In the genomic region with DNA sequence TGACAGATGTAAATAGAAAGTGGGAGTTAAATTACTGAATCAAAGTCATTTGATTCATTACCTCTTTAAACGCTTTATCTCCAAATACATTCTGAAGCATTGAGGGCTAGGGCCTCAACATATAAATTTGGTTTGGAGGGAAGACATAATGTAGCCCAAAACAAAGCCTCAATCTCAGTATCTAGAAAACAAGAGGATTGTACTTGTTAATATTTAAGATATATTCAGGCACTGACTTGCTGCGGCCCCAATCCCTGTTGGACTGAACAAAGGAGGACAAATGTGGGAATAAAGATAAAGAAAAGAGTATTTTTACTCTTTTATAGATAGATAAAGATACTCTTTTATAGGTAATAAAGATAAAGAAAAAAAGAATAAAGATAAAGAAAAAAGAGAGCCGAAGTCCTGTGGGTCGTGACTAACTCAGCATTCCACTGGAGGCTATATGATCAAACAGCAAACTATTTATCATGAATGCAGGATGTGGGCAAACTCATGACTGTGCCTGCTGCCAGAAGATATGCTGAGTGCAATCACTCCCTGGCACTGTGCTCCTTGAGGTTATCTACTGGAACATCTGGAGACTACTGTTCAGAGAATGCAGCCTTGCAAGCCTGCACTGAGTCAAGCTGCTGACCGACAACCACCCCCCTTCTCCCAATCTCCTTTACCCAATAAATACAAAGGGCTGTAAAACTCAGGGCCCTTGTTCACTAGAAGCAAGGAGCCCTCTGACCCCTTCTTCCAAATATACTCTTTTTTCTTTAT, we compare ENCODE assay signal across 1 cellular context.
TF ChIP-seq lines count a peak whose summit lies in the region.

No MANE protein-coding gene starts in this region.

TF ChIP-seq in K562, 482 proteins besides CTCF, POLR2A, EP300 and RAD21 (continued from another document and continues in another):
- no peak for TF ChIP-seq FOXK1 (CRISPR knock-in tag; IDR thresholded peaks at IDR 0.05; ENCODE audit: borderline replicate concordance)
- TF ChIP-seq, protein P1, sequence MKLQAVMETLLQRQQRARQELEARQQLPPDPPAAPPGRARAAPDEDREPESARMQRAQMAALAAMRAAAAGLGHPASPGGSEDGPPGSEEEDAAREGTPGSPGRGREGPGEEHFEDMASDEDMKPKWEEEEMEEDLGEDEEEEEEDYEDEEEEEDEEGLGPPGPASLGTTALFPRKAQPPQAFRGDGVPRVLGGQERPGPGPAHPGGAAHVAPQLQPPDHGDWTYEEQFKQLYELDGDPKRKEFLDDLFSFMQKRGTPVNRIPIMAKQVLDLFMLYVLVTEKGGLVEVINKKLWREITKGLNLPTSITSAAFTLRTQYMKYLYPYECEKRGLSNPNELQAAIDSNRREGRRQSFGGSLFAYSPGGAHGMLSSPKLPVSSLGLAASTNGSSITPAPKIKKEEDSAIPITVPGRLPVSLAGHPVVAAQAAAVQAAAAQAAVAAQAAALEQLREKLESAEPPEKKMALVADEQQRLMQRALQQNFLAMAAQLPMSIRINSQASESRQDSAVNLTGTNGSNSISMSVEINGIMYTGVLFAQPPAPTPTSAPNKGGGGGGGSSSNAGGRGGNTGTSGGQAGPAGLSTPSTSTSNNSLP (IDR thresholded peaks at IDR 0.05; ENCODE audit: borderline replicate concordance, low read depth, low read length): 0 out of 2 replicates have a peak, but pooled peaks have one; percentile 58
- TF ChIP-seq ZNF347 (CRISPR knock-in tag; IDR thresholded peaks at IDR 0.05; ENCODE audit: low read depth): no peak
- TF ChIP-seq ZNF561 (CRISPR knock-in tag; conservative IDR thresholded peaks at IDR 0.05): no peak
- no peak for TF ChIP-seq SAFB2 (IDR thresholded peaks at IDR 0.05; ENCODE audit: borderline replicate concordance, low read depth, low read length, severe bottlenecking)
- no peak for TF ChIP-seq SFPQ (IDR thresholded peaks at IDR 0.05; ENCODE audit: low read depth, low read length)
- peak; percentile 75 for TF ChIP-seq CXXC5 (CRISPR knock-in tag; IDR thresholded peaks at IDR 0.05)
- no peak for TF ChIP-seq DIDO1 (tag; IDR thresholded peaks at IDR 0.05; ENCODE audit: low read depth)
- TF ChIP-seq LARP7 (IDR thresholded peaks at IDR 0.05): no peak
- TF ChIP-seq ZNF717 (CRISPR knock-in tag; IDR thresholded peaks at IDR 0.05): no peak
- no peak for TF ChIP-seq HOMEZ (CRISPR knock-in tag; IDR thresholded peaks at IDR 0.05)
- TF ChIP-seq ESRRA (IDR thresholded peaks at IDR 0.05; ENCODE audit: borderline replicate concordance, low read depth): peak; percentile 71; the same call in 1 of the 2 replicates
- peak; percentile 95 for TF ChIP-seq VEZF1 (CRISPR knock-in tag; IDR thresholded peaks at IDR 0.05)
- TF ChIP-seq, protein P2, sequence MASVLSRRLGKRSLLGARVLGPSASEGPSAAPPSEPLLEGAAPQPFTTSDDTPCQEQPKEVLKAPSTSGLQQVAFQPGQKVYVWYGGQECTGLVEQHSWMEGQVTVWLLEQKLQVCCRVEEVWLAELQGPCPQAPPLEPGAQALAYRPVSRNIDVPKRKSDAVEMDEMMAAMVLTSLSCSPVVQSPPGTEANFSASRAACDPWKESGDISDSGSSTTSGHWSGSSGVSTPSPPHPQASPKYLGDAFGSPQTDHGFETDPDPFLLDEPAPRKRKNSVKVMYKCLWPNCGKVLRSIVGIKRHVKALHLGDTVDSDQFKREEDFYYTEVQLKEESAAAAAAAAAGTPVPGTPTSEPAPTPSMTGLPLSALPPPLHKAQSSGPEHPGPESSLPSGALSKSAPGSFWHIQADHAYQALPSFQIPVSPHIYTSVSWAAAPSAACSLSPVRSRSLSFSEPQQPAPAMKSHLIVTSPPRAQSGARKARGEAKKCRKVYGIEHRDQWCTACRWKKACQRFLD (CRISPR knock-in tag; IDR thresholded peaks at IDR 0.05): peak; percentile 96
- no peak for TF ChIP-seq E2F6 (IDR thresholded peaks at IDR 0.05; ENCODE audit: borderline replicate concordance in 1 of 2, extremely low read depth in 1 of 2, insufficient read depth in 1 of 2, insufficient read length in 1 of 2, low read depth in 1 of 2, low read length in 1 of 2, poor library complexity in 1 of 2, severe bottlenecking in 1 of 2)
- peak; percentile 94 for TF ChIP-seq DMBX1 (CRISPR knock-in tag; IDR thresholded peaks at IDR 0.05; ENCODE audit: borderline replicate concordance)
- TF ChIP-seq ZNF551 (CRISPR knock-in tag; IDR thresholded peaks at IDR 0.05): no peak
- TF ChIP-seq HDAC6 (IDR thresholded peaks at IDR 0.05; ENCODE audit: low read depth, low read length): no peak
- no peak for TF ChIP-seq HCFC1 (IDR thresholded peaks at IDR 0.05; ENCODE audit: low read depth, low read length)
- no peak for TF ChIP-seq ZNF212 (CRISPR knock-in tag; IDR thresholded peaks at IDR 0.05)
- TF ChIP-seq MECOM (CRISPR knock-in tag; IDR thresholded peaks at IDR 0.05): 0 out of 2 replicates have a peak, but pooled peaks have one; percentile 39
- TF ChIP-seq TAL1 (IDR thresholded peaks at IDR 0.05): peak; percentile 99
- no peak for TF ChIP-seq NFXL1 (CRISPR knock-in tag; IDR thresholded peaks at IDR 0.05)
- TF ChIP-seq, protein P3, sequence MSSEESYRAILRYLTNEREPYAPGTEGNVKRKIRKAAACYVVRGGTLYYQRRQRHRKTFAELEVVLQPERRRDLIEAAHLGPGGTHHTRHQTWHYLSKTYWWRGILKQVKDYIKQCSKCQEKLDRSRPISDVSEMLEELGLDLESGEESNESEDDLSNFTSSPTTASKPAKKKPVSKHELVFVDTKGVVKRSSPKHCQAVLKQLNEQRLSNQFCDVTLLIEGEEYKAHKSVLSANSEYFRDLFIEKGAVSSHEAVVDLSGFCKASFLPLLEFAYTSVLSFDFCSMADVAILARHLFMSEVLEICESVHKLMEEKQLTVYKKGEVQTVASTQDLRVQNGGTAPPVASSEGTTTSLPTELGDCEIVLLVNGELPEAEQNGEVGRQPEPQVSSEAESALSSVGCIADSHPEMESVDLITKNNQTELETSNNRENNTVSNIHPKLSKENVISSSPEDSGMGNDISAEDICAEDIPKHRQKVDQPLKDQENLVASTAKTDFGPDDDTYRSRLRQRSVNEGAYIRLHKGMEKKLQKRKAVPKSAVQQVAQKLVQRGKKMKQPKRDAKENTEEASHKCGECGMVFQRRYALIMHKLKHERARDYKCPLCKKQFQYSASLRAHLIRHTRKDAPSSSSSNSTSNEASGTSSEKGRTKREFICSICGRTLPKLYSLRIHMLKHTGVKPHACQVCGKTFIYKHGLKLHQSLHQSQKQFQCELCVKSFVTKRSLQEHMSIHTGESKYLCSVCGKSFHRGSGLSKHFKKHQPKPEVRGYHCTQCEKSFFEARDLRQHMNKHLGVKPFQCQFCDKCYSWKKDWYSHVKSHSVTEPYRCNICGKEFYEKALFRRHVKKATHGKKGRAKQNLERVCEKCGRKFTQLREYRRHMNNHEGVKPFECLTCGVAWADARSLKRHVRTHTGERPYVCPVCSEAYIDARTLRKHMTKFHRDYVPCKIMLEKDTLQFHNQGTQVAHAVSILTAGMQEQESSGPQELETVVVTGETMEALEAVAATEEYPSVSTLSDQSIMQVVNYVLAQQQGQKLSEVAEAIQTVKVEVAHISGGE (CRISPR knock-in tag; IDR thresholded peaks at IDR 0.05): peak in 1 of 3 experiments; percentile 66; a peak in 2 of 6 replicates
- no peak for TF ChIP-seq TSC22D4 (tag; IDR thresholded peaks at IDR 0.05)
- TF ChIP-seq, protein P4, sequence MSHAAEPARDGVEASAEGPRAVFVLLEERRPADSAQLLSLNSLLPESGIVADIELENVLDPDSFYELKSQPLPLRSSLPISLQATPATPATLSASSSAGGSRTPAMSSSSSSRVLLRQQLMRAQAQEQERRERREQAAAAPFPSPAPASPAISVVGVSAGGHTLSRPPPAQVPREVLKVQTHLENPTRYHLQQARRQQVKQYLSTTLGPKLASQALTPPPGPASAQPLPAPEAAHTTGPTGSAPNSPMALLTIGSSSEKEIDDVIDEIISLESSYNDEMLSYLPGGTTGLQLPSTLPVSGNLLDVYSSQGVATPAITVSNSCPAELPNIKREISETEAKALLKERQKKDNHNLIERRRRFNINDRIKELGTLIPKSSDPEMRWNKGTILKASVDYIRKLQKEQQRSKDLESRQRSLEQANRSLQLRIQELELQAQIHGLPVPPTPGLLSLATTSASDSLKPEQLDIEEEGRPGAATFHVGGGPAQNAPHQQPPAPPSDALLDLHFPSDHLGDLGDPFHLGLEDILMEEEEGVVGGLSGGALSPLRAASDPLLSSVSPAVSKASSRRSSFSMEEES (CRISPR knock-in tag; IDR thresholded peaks at IDR 0.05): peak; percentile 22; the same call in 1 of the 2 replicates
- no peak for TF ChIP-seq PHF21A (IDR thresholded peaks at IDR 0.05; ENCODE audit: borderline replicate concordance, low read depth)
- TF ChIP-seq CREBBP (IDR thresholded peaks at IDR 0.05; ENCODE audit: low read depth, low read length): no peak
- TF ChIP-seq NONO (IDR thresholded peaks at IDR 0.05; ENCODE audit: low read depth in 2 of 2, low read length in 1 of 2): peak in 1 of 2 experiments; percentile 80; a peak in 2 of 4 replicates
- TF ChIP-seq ZNF277 (CRISPR knock-in tag; IDR thresholded peaks at IDR 0.05; ENCODE audit: borderline replicate concordance): no peak
- TF ChIP-seq SIRT6 (IDR thresholded peaks at IDR 0.05; ENCODE audit: low read depth, low read length): no peak
- TF ChIP-seq ZBTB7A (IDR thresholded peaks at IDR 0.05; ENCODE audit: borderline replicate concordance, control insufficient read depth, low read depth, low read length): no peak
- peak; percentile 83 for TF ChIP-seq MEF2D (tag; conservative IDR thresholded peaks at IDR 0.05; ENCODE audit: low read depth)
- TF ChIP-seq ZNF133 (CRISPR knock-in tag; IDR thresholded peaks at IDR 0.05): no peak
- peak; percentile 93 for TF ChIP-seq ELF4 (CRISPR knock-in tag; IDR thresholded peaks at IDR 0.05)
- no peak for TF ChIP-seq ZNF282 (CRISPR knock-in tag; IDR thresholded peaks at IDR 0.05)
- TF ChIP-seq ASH1L (IDR thresholded peaks at IDR 0.05; ENCODE audit: borderline replicate concordance, low read depth, partially characterized antibody): no peak
- TF ChIP-seq RBM25 (IDR thresholded peaks at IDR 0.05; ENCODE audit: low read depth, low read length, severe bottlenecking): no peak
- no peak for TF ChIP-seq XRCC4 (IDR thresholded peaks at IDR 0.05; ENCODE audit: extremely low read depth, insufficient read depth, insufficient read length)
- TF ChIP-seq SMARCB1 (IDR thresholded peaks at IDR 0.05; ENCODE audit: insufficient read length, low read depth): no peak
- TF ChIP-seq TGIF2 (CRISPR knock-in tag; IDR thresholded peaks at IDR 0.05): no peak
- peak; percentile 88 for TF ChIP-seq ZNF583 (CRISPR knock-in tag; IDR thresholded peaks at IDR 0.05)
- TF ChIP-seq ZNF79 (CRISPR knock-in tag; IDR thresholded peaks at IDR 0.05; ENCODE audit: low read depth): peak; percentile 54; the same call in 1 of the 2 replicates
- TF ChIP-seq MAZ (CRISPR knock-in tag; conservative IDR thresholded peaks at IDR 0.05 in 1 of 2, IDR thresholded peaks at IDR 0.05 in 1 of 2): peak; percentile 66 to 70; a peak in 3 of 4 replicates
